In genomic region chr17:39636927-39637736, GRCh38 we compare ENCODE assay signal across 1 cellular context.
TF ChIP-seq lines count a peak whose summit lies in the region.

TSS of gene STARD3 (plus strand) at chr17:39637144. CDS start at chr17:39653532, 16,388 bp downstream.

TF ChIP-seq in WTC11, 78 proteins besides CTCF, POLR2A, EP300 and RAD21 (continued from another document and continues in another):
- TF ChIP-seq STAT6 (CRISPR knock-in tag; conservative IDR thresholded peaks at IDR 0.05; ENCODE audit: low read depth) = no peak
- peak; percentile 90 for TF ChIP-seq ARID4B (CRISPR knock-in tag; IDR thresholded peaks at IDR 0.05; ENCODE audit: borderline replicate concordance)
- TF ChIP-seq RORB (CRISPR knock-in tag; IDR thresholded peaks at IDR 0.05) = no peak
- no peak for TF ChIP-seq IRF2 (CRISPR knock-in tag; IDR thresholded peaks at IDR 0.05; ENCODE audit: borderline replicate concordance, low read depth)
- TF ChIP-seq CDX4 (CRISPR knock-in tag; IDR thresholded peaks at IDR 0.05; ENCODE audit: borderline replicate concordance) = no peak
- TF ChIP-seq FOXK1 (CRISPR knock-in tag; IDR thresholded peaks at IDR 0.05) = peak; percentile 69
- TF ChIP-seq TEAD4 (CRISPR knock-in tag; IDR thresholded peaks at IDR 0.05) = no peak
- TF ChIP-seq ZNF396 (CRISPR knock-in tag; IDR thresholded peaks at IDR 0.05; ENCODE audit: borderline replicate concordance) = no peak
- TF ChIP-seq IRF1 (CRISPR knock-in tag; IDR thresholded peaks at IDR 0.05) = no peak
- TF ChIP-seq PREB (CRISPR knock-in tag; IDR thresholded peaks at IDR 0.05; ENCODE audit: borderline replicate concordance) = no peak
- no peak for TF ChIP-seq ATF2 (CRISPR knock-in tag; IDR thresholded peaks at IDR 0.05; ENCODE audit: borderline replicate concordance, low read depth)
- TF ChIP-seq MLX (CRISPR knock-in tag; IDR thresholded peaks at IDR 0.05) = no peak
- no peak for TF ChIP-seq ZNF281 (CRISPR knock-in tag; IDR thresholded peaks at IDR 0.05)
- TF ChIP-seq GRHL2 (CRISPR knock-in tag; IDR thresholded peaks at IDR 0.05; ENCODE audit: insufficient replicate concordance, severe bottlenecking) = no peak
- 0 out of 2 replicates have a peak, but pooled peaks have one; percentile 29 for TF ChIP-seq USF2 (CRISPR knock-in tag; IDR thresholded peaks at IDR 0.05)
- no peak for TF ChIP-seq TP53 (CRISPR knock-in tag; IDR thresholded peaks at IDR 0.05)
- TF ChIP-seq ZNF138 (CRISPR knock-in tag; conservative IDR thresholded peaks at IDR 0.05) = no peak
- no peak for TF ChIP-seq ATF6 (CRISPR knock-in tag; IDR thresholded peaks at IDR 0.05)
- no peak for TF ChIP-seq OVOL2 (CRISPR knock-in tag; IDR thresholded peaks at IDR 0.05; ENCODE audit: borderline replicate concordance)
- no peak for TF ChIP-seq HMGA2 (CRISPR knock-in tag; IDR thresholded peaks at IDR 0.05)
- no peak for TF ChIP-seq CREB1 (CRISPR knock-in tag; IDR thresholded peaks at IDR 0.05)
- no peak for TF ChIP-seq EMX1 (CRISPR knock-in tag; IDR thresholded peaks at IDR 0.05)
- no peak for TF ChIP-seq USF1 (CRISPR knock-in tag; IDR thresholded peaks at IDR 0.05)
- no peak; the same call in 1 of the 2 replicates for TF ChIP-seq GABPB1 (CRISPR knock-in tag; IDR thresholded peaks at IDR 0.05)
- no peak for TF ChIP-seq MXD4 (CRISPR knock-in tag; IDR thresholded peaks at IDR 0.05; ENCODE audit: borderline replicate concordance)
- TF ChIP-seq ZNF219 (CRISPR knock-in tag; IDR thresholded peaks at IDR 0.05; ENCODE audit: borderline replicate concordance) = no peak
- no peak for TF ChIP-seq ZNF232 (CRISPR knock-in tag; IDR thresholded peaks at IDR 0.05)
- no peak for TF ChIP-seq SMAD4 (CRISPR knock-in tag; IDR thresholded peaks at IDR 0.05)
- TF ChIP-seq ZSCAN18 (CRISPR knock-in tag; IDR thresholded peaks at IDR 0.05) = no peak
- TF ChIP-seq FOXP1 (CRISPR knock-in tag; IDR thresholded peaks at IDR 0.05; ENCODE audit: borderline replicate concordance) = peak; percentile 72; the same call in 1 of the 2 replicates
- no peak for TF ChIP-seq JUN (CRISPR knock-in tag; IDR thresholded peaks at IDR 0.05)
- TF ChIP-seq E2F1 (CRISPR knock-in tag; IDR thresholded peaks at IDR 0.05) = no peak
